Comparison of ENCODE assay signal across 7 cellular contexts in genomic region chr11:46367244-46367915, GRCh38. TPM values are rescaled to one million over a fixed set of nuclear protein-coding genes. Genes with fewer than 3 reads are reported as not detected.
A peak's percentile ranks its signal among the peaks of the same experiment; 100 is the strongest.
DNase-seq lines count a peak whose midpoint lies in the region; ATAC-seq, FAIRE-seq and TF ChIP-seq lines count a peak whose summit lies in the region.

No MANE protein-coding gene starts in this region.

- H3K9me3 ChIP-seq in RWPE2 (ENCODE audit: severe bottlenecking) (no peaks in the 10 kb centered on the region), heart right ventricle (no peaks in the 10 kb centered on the region), spleen (no peaks in the 10 kb centered on the region)

- no peaks in the 10 kb centered on the region for H3K27me3 Mint-ChIP-seq in activated naive CD4-positive, alpha-beta T cell treated with anti-CD3 and anti-CD28 coated beads for 36 hours (ENCODE audit: low read depth)

- no peaks in the 10 kb centered on the region for H3K9me3 Mint-ChIP-seq in activated naive CD4-positive, alpha-beta T cell treated with anti-CD3 and anti-CD28 coated beads for 36 hours

- intact Hi-C loops in activated naive CD4-positive, alpha-beta T cell treated with anti-CD3 and anti-CD28 coated beads for 36 hours (cut with micrococcal nuclease), result loop anchor here (1.0 kb wide), 4 partner anchors 15 to 171 kb away; no protein-coding TSS in a partner anchor
- intact Hi-C loops in heart right ventricle (cut with DNase I) (loop anchor here in 1 of 10 donors (2.0 kb wide), 1 partner anchor 15 kb away; no protein-coding TSS in a partner anchor), spleen (cut with DNase I; ENCODE audit: low total_unique reads) (no loop called here)

- FAIRE-seq in GM12891 (lab: Jason Lieb, UNC), result peak; percentile 97

- ATAC-seq in HG02885 (IDR thresholded peaks at IDR 0.05; ENCODE audit: poor library complexity, unreplicated experiment) (peak; percentile 72), RWPE2 (ENCODE audit: low read depth) (0 out of 3 replicates have a peak, but pooled peaks have one; percentile 22), heart right ventricle (peak; percentile 34 to 67 (median 56))

- H3K4me3 ChIP-seq in RWPE2 (ENCODE audit: severe bottlenecking) (no peak overlapping the region), heart right ventricle (no peak overlapping the region), spleen (peak overlapping the region in 1 of 8 donors; percentile 4)

- H3K36me3 Mint-ChIP-seq in activated naive CD4-positive, alpha-beta T cell treated with anti-CD3 and anti-CD28 coated beads for 36 hours (ENCODE audit: low read depth), result peaks cover 16% of the 10 kb centered on the region

- CTCF ChIA-PET in activated naive CD4-positive, alpha-beta T cell treated with anti-CD3 and anti-CD28 coated beads for 36 hours (lab: Charles Lee), result interaction anchor here (0.9 to 15.3 kb wide), 12 partner anchors 9 to 128 kb away, joined by 3 to 368 read pairs (median 6); partner anchors contain the start of gene DGKZ

- H3K4me1 ChIP-seq in RWPE2 (ENCODE audit: insufficient read depth, poor library complexity, severe bottlenecking), result peaks cover 12% of the 10 kb centered on the region
- peaks cover 14 to 57% (median 44%) of the 10 kb centered on the region in 9 donors for H3K4me1 ChIP-seq in heart right ventricle
- peaks cover 27 to 79% (median 53%) of the 10 kb centered on the region in 6 donors for H3K4me1 ChIP-seq in spleen

- H3K27ac ChIP-seq in RWPE2 (ENCODE audit: poor library complexity, severe bottlenecking) (no peak overlapping the region), heart right ventricle (peak overlapping the region in 7 of 10 donors; percentile 17 to 56 (median 38)), spleen (peak overlapping the region in 4 of 8 donors; percentile 13 to 61 (median 51))

- TF ChIP-seq POLR2A in GM12891 (IDR thresholded peaks at IDR 0.05; ENCODE audit: low read depth, low read length), result no peak
- TF ChIP-seq POLR2A in spleen (IDR thresholded peaks at IDR 0.05), result no peak

- H3K36me3 ChIP-seq in RWPE2 (ENCODE audit: low read depth) (peaks cover 21% of the 10 kb centered on the region), heart right ventricle (peaks cover 0 to 80% (median 38%) of the 10 kb centered on the region in 9 donors), spleen (peaks cover 0 to 87% (median 45%) of the 10 kb centered on the region in 6 donors)

- H3K27me3 ChIP-seq in RWPE2 (ENCODE audit: insufficient read depth, poor library complexity, severe bottlenecking), result no peaks in the 10 kb centered on the region
- no peaks in the 10 kb centered on the region for H3K27me3 ChIP-seq in heart right ventricle
- no peaks in the 10 kb centered on the region for H3K27me3 ChIP-seq in spleen (replicated peaks in 1 of 7)

- H3K27ac Mint-ChIP-seq in activated naive CD4-positive, alpha-beta T cell treated with anti-CD3 and anti-CD28 coated beads for 36 hours, result peak overlapping the region; percentile 80

- TF ChIP-seq CTCF in RWPE2 (IDR thresholded peaks at IDR 0.05; ENCODE audit: poor library complexity, severe bottlenecking), result peak; percentile 73
- peak; percentile 84 to 95 (median 92) for TF ChIP-seq CTCF in heart right ventricle (IDR thresholded peaks at IDR 0.05)
- TF ChIP-seq CTCF in spleen (IDR thresholded peaks at IDR 0.05 in 8 of 11, conservative IDR thresholded peaks at IDR 0.05 in 3 of 11), result peak; percentile 87 to 97 (median 93)

- peaks cover 29% of the 10 kb centered on the region for H3K4me1 Mint-ChIP-seq in activated naive CD4-positive, alpha-beta T cell treated with anti-CD3 and anti-CD28 coated beads for 36 hours (ENCODE audit: low read depth)

- 17 to 19% methylated on average over 32 of the region's 32 CpGs for WGBS in heart right ventricle, 2 donors
- 28 to 37% (median 32%) methylated on average over 20 to 32 of the region's 32 CpGs for WGBS in spleen, 5 donors

- H3K4me3 Mint-ChIP-seq in activated naive CD4-positive, alpha-beta T cell treated with anti-CD3 and anti-CD28 coated beads for 36 hours, result no peak overlapping the region

- DNase-seq in GM12891 (ENCODE audit: insufficient read length, low spot score) (no peak), RWPE2 (ENCODE audit: low spot score) (no peak), heart right ventricle (peak; percentile 71 to 81), spleen (peak; percentile 94), NCI-H2107 treated with DMSO at 0.1 percent for 48 hours (lab: John Stamatoyannopoulos, UW; ENCODE audit: unreplicated experiment) (no peak)
- DNase-seq in activated naive CD4-positive, alpha-beta T cell treated with anti-CD3 and anti-CD28 coated beads for 36 hours, result peak; percentile 85

TF ChIP-seq in GM12891, 5 proteins besides CTCF, POLR2A, EP300 and RAD21:
- no peak for TF ChIP-seq POLR2AphosphoS5 (IDR thresholded peaks at IDR 0.05; ENCODE audit: low read depth, low read length)
- no peak for TF ChIP-seq PAX5 (IDR thresholded peaks at IDR 0.05; ENCODE audit: insufficient read depth, low read length, severe bottlenecking)
- TF ChIP-seq TAF1 (IDR thresholded peaks at IDR 0.05; ENCODE audit: low read depth, low read length), result no peak
- no peak for TF ChIP-seq SPI1 (IDR thresholded peaks at IDR 0.05; ENCODE audit: low read depth, low read length)
- TF ChIP-seq POU2F2 (IDR thresholded peaks at IDR 0.05; ENCODE audit: low read depth, low read length), result no peak

RNA-seq across cellular contexts. Expression of gene MDK, which starts 14.1 kb away (rescaled TPM):
- polyA plus RNA-seq in GM12891 (2012; ENCODE audit: low read depth, missing spikeins), result 2.5 TPM
- 1 to 10 TPM; 2.9 to 4.6 TPM for total RNA-seq in activated naive CD4-positive, alpha-beta T cell treated with anti-CD3 and anti-CD28 coated beads for 36 hours
- total RNA-seq in heart right ventricle, result 10 to 100 TPM in 2 of 10 donors, 1 to 10 TPM in 8; 3.6 to 16.5 (median 5.3) TPM
- polyA plus RNA-seq in heart right ventricle, result 1 to 10 TPM; 3.7 to 8.2 TPM
- total RNA-seq in spleen, result 10 to 100 TPM; 22.6 to 52.8 (median 36.8) TPM
- polyA plus RNA-seq in spleen, result 10 to 100 TPM; 16.2 to 26.6 (median 22.3) TPM

RNA-seq across cellular contexts. Expression of gene DGKZ, which starts 20.1 kb away (rescaled TPM):
- 39.6 TPM for polyA plus RNA-seq in GM12891 (2012; ENCODE audit: low read depth, missing spikeins)
- 10 to 100 TPM; 82.9 to 89.2 TPM for total RNA-seq in activated naive CD4-positive, alpha-beta T cell treated with anti-CD3 and anti-CD28 coated beads for 36 hours
- total RNA-seq in heart right ventricle, result 10 to 100 TPM; 46.4 to 77.9 (median 60.1) TPM
- 100 to 1,000 TPM in 1 of 2 donors, 10 to 100 TPM in 1; 31.9 to 107 TPM for polyA plus RNA-seq in heart right ventricle
- total RNA-seq in spleen, result 100 to 1,000 TPM in 5 of 7 donors, 10 to 100 TPM in 2; 86.0 to 136 (median 106) TPM
- polyA plus RNA-seq in spleen, result 10 to 100 TPM; 44.2 to 89.0 (median 60.9) TPM

RNA-seq across cellular contexts. Expression of gene CHRM4, which starts 24.2 kb away (rescaled TPM):
- 0.22 TPM for polyA plus RNA-seq in GM12891 (2012; ENCODE audit: low read depth, missing spikeins)
- total RNA-seq in activated naive CD4-positive, alpha-beta T cell treated with anti-CD3 and anti-CD28 coated beads for 36 hours, result not detected
- under 1 TPM in 2 of 10 donors, not detected in 8; 0.30 to 0.32 TPM for total RNA-seq in heart right ventricle
- polyA plus RNA-seq in heart right ventricle, result under 1 TPM in 1 of 2 donors, not detected in 1; 0.03 TPM
- total RNA-seq in spleen, result 10 to 100 TPM in 3 of 7 donors, 1 to 10 TPM in 4; 2.3 to 34.1 (median 8.5) TPM
- 1 to 10 TPM in 1 of 3 donors, under 1 TPM in 2; 0.06 to 2.0 (median 0.20) TPM for polyA plus RNA-seq in spleen

Comparison
In these comparisons a context has a peak if more than half of its experiments do, and no peak if none do; other contexts are left out.
1. DNase-seq: peak in activated naive CD4-positive, alpha-beta T cell treated with anti-CD3 and anti-CD28 coated beads for 36 hours (single experiment), heart right ventricle (2 of 2) and spleen (single experiment); none in GM12891 (single experiment), RWPE2 (single experiment) and NCI-H2107 treated with DMSO at 0.1 percent for 48 hours (single experiment).
2. ATAC-seq: peak in every context shown above with its lines; median percentile 72 in HG02885; 56 in heart right ventricle; 22 in RWPE2.
3. Peak in every context shown above with its lines, with median percentiles within 50 percentile points of each other: CTCF ChIP-seq.